10 cellular contexts compared by ENCODE assay signal in the genomic region with DNA sequence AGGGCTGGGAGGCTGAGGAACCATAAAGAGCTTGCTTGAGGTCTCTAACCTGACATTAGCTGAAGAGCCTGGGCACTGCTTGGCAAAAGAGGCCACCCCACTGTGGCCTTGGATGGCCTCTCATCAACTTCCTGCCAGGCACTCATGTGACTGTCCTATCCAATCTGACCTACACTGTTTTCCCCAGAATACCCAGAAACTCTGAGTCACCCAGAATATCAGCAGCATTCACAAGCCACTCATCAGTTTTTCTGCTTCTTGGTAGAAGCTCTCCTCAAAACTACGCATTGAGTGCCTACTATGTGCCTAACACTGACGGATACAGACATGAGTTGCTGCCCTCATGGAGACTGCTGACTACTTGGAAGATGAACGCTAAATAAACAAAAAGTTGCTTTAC. TPM values are rescaled to one million over a fixed set of nuclear protein-coding genes. Genes with fewer than 3 reads are reported as not detected.
DNase-seq lines count a peak whose midpoint lies in the region; ATAC-seq and TF ChIP-seq lines count a peak whose summit lies in the region.
"Had no signal": no experiment of that assay in that cellular context is flagged by ENCODE, and none has a peak within 500 bp of the region (broad histone marks: within the 10 kb centered on the region; RNA-seq: fewer than 3 reads in every experiment).

No MANE protein-coding gene starts in this region.

- peak; percentile 18 for DNase-seq in activated T-cell treated with anti-CD3 and anti-CD28 coated beads for 24 hours (ENCODE audit: low read depth)
- no peak for DNase-seq in activated T-cell treated with anti-CD3 and anti-CD28 coated beads, Interleukin-2, amount 50 U/mL, for 1 hour
- DNase-seq in activated CD4-positive, alpha-beta memory T cell treated with anti-CD3 and anti-CD28 coated beads for 36 hours = peak; percentile 63
- peak; percentile 29 to 62 for DNase-seq in heart right ventricle
- peak; percentile 80 for DNase-seq in spleen
- DNase-seq in SHP77 treated with DMSO at 0.1 percent for 48 hours (lab: John Stamatoyannopoulos, UW) = no peak
- DNase-seq: natural killer cell had no signal

- no peaks in the 10 kb centered on the region for H3K27me3 Mint-ChIP-seq in activated CD4-positive, alpha-beta memory T cell treated with anti-CD3 and anti-CD28 coated beads for 36 hours

- peaks cover 2% of the 10 kb centered on the region for H3K36me3 Mint-ChIP-seq in activated CD4-positive, alpha-beta memory T cell treated with anti-CD3 and anti-CD28 coated beads for 36 hours
- H3K36me3 Mint-ChIP-seq: natural killer cell had no signal

- H3K27ac ChIP-seq in heart right ventricle (peak overlapping the region in 9 of 10 donors; percentile 23 to 87 (median 62)), spleen (peak overlapping the region; percentile 55 to 85 (median 82))

- CTCF ChIA-PET in activated CD4-positive, alpha-beta memory T cell treated with anti-CD3 and anti-CD28 coated beads for 36 hours (lab: Charles Lee) = interaction anchor here (0.6 to 1.3 kb wide), 2 partner anchors 47 to 135 kb away, joined by 3 to 8 read pairs; no protein-coding TSS in a partner anchor

- H3K27me3 ChIP-seq in heart right ventricle = no peaks in the 10 kb centered on the region
- no peaks in the 10 kb centered on the region for H3K27me3 ChIP-seq in spleen (replicated peaks in 1 of 7)

- H3K27ac Mint-ChIP-seq in activated CD4-positive, alpha-beta memory T cell treated with anti-CD3 and anti-CD28 coated beads for 36 hours = peak overlapping the region; percentile 63

- peak in 1 of 3 donors; percentile 38 for TF ChIP-seq POLR2A in spleen (IDR thresholded peaks at IDR 0.05)

- intact Hi-C loops in activated CD4-positive, alpha-beta memory T cell treated with anti-CD3 and anti-CD28 coated beads for 36 hours (cut with micrococcal nuclease) = loop anchor here (1.0 to 10.0 kb wide), 3 partner anchors 48 to 742 kb away; partner anchors contain the start of genes C10orf95 and RPEL1
- intact Hi-C loops in heart right ventricle (cut with DNase I) = no loop called here
- intact Hi-C loops in spleen (cut with DNase I; ENCODE audit: low total_unique reads) = no loop called here

- H3K4me3 Mint-ChIP-seq in activated CD4-positive, alpha-beta memory T cell treated with anti-CD3 and anti-CD28 coated beads for 36 hours = peak overlapping the region; percentile 35
- H3K4me3 Mint-ChIP-seq: natural killer cell had no signal

- H3K4me1 ChIP-seq in heart right ventricle = peaks cover 3 to 67% (median 24%) of the 10 kb centered on the region in 9 donors
- H3K4me1 ChIP-seq in spleen = peaks cover 5 to 82% (median 38%) of the 10 kb centered on the region in 6 donors

- peaks cover 20% of the 10 kb centered on the region for H3K4me1 Mint-ChIP-seq in activated CD4-positive, alpha-beta memory T cell treated with anti-CD3 and anti-CD28 coated beads for 36 hours (ENCODE audit: low read depth)

- H3K9me3 Mint-ChIP-seq in activated CD4-positive, alpha-beta memory T cell treated with anti-CD3 and anti-CD28 coated beads for 36 hours = no peaks in the 10 kb centered on the region
- H3K9me3 Mint-ChIP-seq: natural killer cell had no signal

- WGBS in heart right ventricle, 2 donors = 60 to 61% methylated on average over 3 of the region's 3 CpGs
- WGBS in spleen, 5 donors = 43 to 70% (median 51%) methylated on average over 3 of the region's 3 CpGs

- H3K36me3 ChIP-seq in heart right ventricle (no peaks in the 10 kb centered on the region), spleen (no peaks in the 10 kb centered on the region)

- POLR2A ChIA-PET in activated CD4-positive, alpha-beta memory T cell treated with anti-CD3 and anti-CD28 coated beads for 36 hours (lab: Charles Lee) = interaction anchor here (1.1 to 1.6 kb wide), 2 partner anchors 86 to 279 kb away, joined by 3 to 4 read pairs; partner anchors contain the start of gene CNNM2

- ATAC-seq in heart right ventricle (peak; percentile 20 to 66 (median 52)), GM19452 (IDR thresholded peaks at IDR 0.05; ENCODE audit: unreplicated experiment) (no peak), GM18517 (IDR thresholded peaks at IDR 0.05; ENCODE audit: unreplicated experiment) (no peak)

- H3K9me3 ChIP-seq in heart right ventricle = no peaks in the 10 kb centered on the region
- no peaks in the 10 kb centered on the region for H3K9me3 ChIP-seq in spleen

- H3K4me3 ChIP-seq in heart right ventricle = peak overlapping the region in 1 of 10 donors; percentile 20
- H3K4me3 ChIP-seq in spleen = peak overlapping the region in 1 of 8 donors; percentile 44

- TF ChIP-seq CTCF in heart right ventricle (IDR thresholded peaks at IDR 0.05) (no peak), spleen (IDR thresholded peaks at IDR 0.05 in 8 of 11, conservative IDR thresholded peaks at IDR 0.05 in 3 of 11) (no peak)

RNA-seq across cellular contexts. Expression of gene NT5C2, which starts 4.1 kb away (rescaled TPM):
- total RNA-seq in activated CD4-positive, alpha-beta memory T cell treated with anti-CD3 and anti-CD28 coated beads for 36 hours = 10 to 100 TPM; 46.6 to 50.1 TPM
- total RNA-seq in heart right ventricle = 10 to 100 TPM; 35.2 to 88.2 (median 58.5) TPM
- 10 to 100 TPM; 23.9 to 38.7 TPM for polyA plus RNA-seq in heart right ventricle
- total RNA-seq in spleen = 100 to 1,000 TPM in 2 of 7 donors, 10 to 100 TPM in 5; 83.6 to 115 (median 96.8) TPM
- polyA plus RNA-seq in spleen = 10 to 100 TPM; 21.7 to 32.6 (median 24.5) TPM

RNA-seq across cellular contexts. Expression of gene RPEL1, which starts 48.5 kb away (rescaled TPM):
- under 1 TPM in 1 of 2 experiments, not detected in 1; 0.10 TPM for total RNA-seq in activated CD4-positive, alpha-beta memory T cell treated with anti-CD3 and anti-CD28 coated beads for 36 hours
- total RNA-seq in heart right ventricle (not detected), spleen (under 1 TPM in 1 of 7 donors, not detected in 6; 0.23 TPM)
- polyA plus RNA-seq in heart right ventricle (under 1 TPM in 1 of 2 donors, not detected in 1; 0.01 TPM), spleen (not detected)
- total RNA-seq: natural killer cell; T-helper 2 cell treated with Interferon-gamma antibody and Interleukin-4, amounts not matched to agents 100 ng/mL and 5 ng/mL, for 36 hours had no signal

Comparison
In these comparisons a context has a peak if more than half of its experiments do, and no peak if none do; other contexts are left out.
1. DNase-seq: peak in activated T-cell treated with anti-CD3 and anti-CD28 coated beads for 24 hours (single experiment), activated CD4-positive, alpha-beta memory T cell treated with anti-CD3 and anti-CD28 coated beads for 36 hours (single experiment), heart right ventricle (2 of 2) and spleen (single experiment); none in activated T-cell treated with anti-CD3 and anti-CD28 coated beads, Interleukin-2, amount 50 U/mL, for 1 hour (single experiment) and SHP77 treated with DMSO at 0.1 percent for 48 hours (single experiment).
2. ATAC-seq: peak in heart right ventricle (8 of 8); none in GM19452 (single experiment) and GM18517 (single experiment).